Comparison of ENCODE assay signal across 11 cellular contexts in genomic region chr9:82031538-82032280, GRCh38. TPM values are rescaled to one million over a fixed set of nuclear protein-coding genes. Genes with fewer than 3 reads are reported as not detected.
DNase-seq lines count a peak whose midpoint lies in the region; ATAC-seq and TF ChIP-seq lines count a peak whose summit lies in the region.
"Had no signal": no experiment of that assay in that cellular context is flagged by ENCODE, and none has a peak within 500 bp of the region (broad histone marks: within the 10 kb centered on the region; RNA-seq: fewer than 3 reads in every experiment).

No MANE protein-coding gene starts in this region.

- peak; percentile 54 for DNase-seq in EL
- peak; percentile 45 for DNase-seq in PC-3
- peak; percentile 87 for DNase-seq in fibroblast of peridontal ligament (ENCODE audit: extremely low read depth)
- peak; percentile 37 for DNase-seq in omental fat pad (ENCODE audit: low spot score)
- DNase-seq in activated naive CD8-positive, alpha-beta T cell treated with anti-CD3 and anti-CD28 coated beads, Interleukin-2, amount 50 U/mL, for 24 hours, result no peak

- H3K27ac ChIP-seq in PC-3 (ENCODE audit: low read length), result no peak overlapping the region
- H3K27ac ChIP-seq: ovary had no signal

- BruUV-seq in PC-3 (replicated peaks; lab: Mats Ljungman, UMichigan), result no TSS peak

- H3K36me3 ChIP-seq in PC-3 (ENCODE audit: low read depth, low read length), result no peaks in the 10 kb centered on the region
- H3K36me3 ChIP-seq: ovary had no signal

- POLR2A ChIA-PET in PC-3 (lab: Charles Lee; ENCODE audit: unreplicated experiment), result no interaction called here

- CTCF ChIA-PET in PC-3 (lab: Charles Lee), result no interaction called here

- no peaks in the 10 kb centered on the region for H3K36me3 Mint-ChIP-seq in activated naive CD8-positive, alpha-beta T cell treated with anti-CD3 and anti-CD28 coated beads, Interleukin-2, amount 50 U/mL, for 24 hours (ENCODE audit: low read depth)

- no peaks in the 10 kb centered on the region for H3K27me3 ChIP-seq in PC-3 (ENCODE audit: low read length)
- H3K27me3 ChIP-seq: ovary had no signal

- H3K9ac ChIP-seq in PC-3 (ENCODE audit: low read length), result no peak overlapping the region

- no peak overlapping the region for H2AFZ ChIP-seq in PC-3 (ENCODE audit: low read length)

- no peaks in the 10 kb centered on the region for H3K4me1 Mint-ChIP-seq in activated naive CD8-positive, alpha-beta T cell treated with anti-CD3 and anti-CD28 coated beads, Interleukin-2, amount 50 U/mL, for 24 hours

- H3K4me3 Mint-ChIP-seq in activated naive CD8-positive, alpha-beta T cell treated with anti-CD3 and anti-CD28 coated beads, Interleukin-2, amount 50 U/mL, for 24 hours, result no peak overlapping the region

- H3K9me2 ChIP-seq in PC-3 (replicated peaks; ENCODE audit: low read length), result no peaks in the 10 kb centered on the region

- TF ChIP-seq CTCF in PC-3 (conservative IDR thresholded peaks at IDR 0.05; ENCODE audit: low read depth, low read length), result no peak
- TF ChIP-seq CTCF in omental fat pad (IDR thresholded peaks at IDR 0.05), result no peak

- H3K4me3 ChIP-seq in PC-3 (ENCODE audit: low read length), result no peak overlapping the region
- H3K4me3 ChIP-seq: ovary had no signal

- H3F3A ChIP-seq in PC-3 (ENCODE audit: low read length, unreplicated experiment), result no peaks in the 10 kb centered on the region

- no peaks in the 10 kb centered on the region for H3K27me3 Mint-ChIP-seq in activated naive CD8-positive, alpha-beta T cell treated with anti-CD3 and anti-CD28 coated beads, Interleukin-2, amount 50 U/mL, for 24 hours

- H4K20me1 ChIP-seq in PC-3 (ENCODE audit: low read length), result no peaks in the 10 kb centered on the region

- H3K9me3 Mint-ChIP-seq in activated naive CD8-positive, alpha-beta T cell treated with anti-CD3 and anti-CD28 coated beads, Interleukin-2, amount 50 U/mL, for 24 hours, result no peaks in the 10 kb centered on the region

- intact Hi-C loops in PC-3 (cut with micrococcal nuclease), result no loop called here

- no peaks in the 10 kb centered on the region for H3K79me2 ChIP-seq in PC-3 (ENCODE audit: low read length)

- ATAC-seq in PC-3 (no peak), omental fat pad (ENCODE audit: low FRiP score) (peak; percentile 91), HG02884 (IDR thresholded peaks at IDR 0.05; ENCODE audit: unreplicated experiment) (no peak), HG02678 (IDR thresholded peaks at IDR 0.05; ENCODE audit: unreplicated experiment) (no peak), HG02798 (IDR thresholded peaks at IDR 0.05; ENCODE audit: poor library complexity, unreplicated experiment) (no peak)
- ATAC-seq in activated naive CD8-positive, alpha-beta T cell treated with anti-CD3 and anti-CD28 coated beads, Interleukin-2, amount 50 U/mL, for 24 hours, result no peak

- no peaks in the 10 kb centered on the region for H3K9me3 ChIP-seq in PC-3 (ENCODE audit: low read length)
- H3K9me3 ChIP-seq: ovary had no signal

- H3K4me1 ChIP-seq in PC-3 (ENCODE audit: insufficient read depth, low read length), result no peaks in the 10 kb centered on the region

- no peak overlapping the region for H3K27ac Mint-ChIP-seq in activated naive CD8-positive, alpha-beta T cell treated with anti-CD3 and anti-CD28 coated beads, Interleukin-2, amount 50 U/mL, for 24 hours

- no peak overlapping the region for H3K4me2 ChIP-seq in PC-3 (ENCODE audit: low read length)

RNA-seq across cellular contexts. Expression of gene SPATA31D1, which starts 43.1 kb away (rescaled TPM):
- not detected in 2 replicates for total RNA-seq in PC-3 (2014; rRNA removed)
- total RNA-seq in omental fat pad, result not detected
- total RNA-seq: ovary; T-helper 2 cell treated with Interferon-gamma antibody and Interleukin-4, amounts not matched to agents 100 ng/mL and 5 ng/mL, for 36 hours; urinary bladder had no signal
